In genomic region chr12:121628536-121628935, GRCh38 we compare ENCODE assay signal across 9 cellular contexts. TPM values are rescaled to one million over a fixed set of nuclear protein-coding genes. Genes with fewer than 3 reads are reported as not detected.
DNase-seq lines count a peak whose midpoint lies in the region; ATAC-seq and FAIRE-seq lines count a peak whose summit lies in the region.
"Had no signal": no experiment of that assay in that cellular context is flagged by ENCODE, and none has a peak within 500 bp of the region (broad histone marks: within the 10 kb centered on the region; RNA-seq: fewer than 3 reads in every experiment).

No MANE protein-coding gene starts in this region.

- H3K4me3 ChIP-seq in NT2/D1 (ENCODE audit: insufficient read length, low read depth) = peak overlapping the region; percentile 92
- peak overlapping the region; percentile 85 for H3K4me3 ChIP-seq in effector memory CD4-positive, alpha-beta T cell (ENCODE audit: insufficient read depth, low read depth, low read length, poor library complexity, severe bottlenecking)
- no peak overlapping the region for H3K4me3 ChIP-seq in trophoblast cell (ENCODE audit: low read depth, low read length)

- no CpG with 5 or more reads among the region's 5 CpGs for WGBS in trophoblast cell (ENCODE audit: extremely low coverage, insufficient coverage, insufficient read length)

- H3K36me3 ChIP-seq in ES-I3 (ENCODE audit: insufficient read depth, low read length) = no peaks in the 10 kb centered on the region
- H3K36me3 ChIP-seq in NT2/D1 (ENCODE audit: insufficient read depth, insufficient read length, low read length) = peaks cover 28% of the 10 kb centered on the region
- no peaks in the 10 kb centered on the region for H3K36me3 ChIP-seq in effector memory CD4-positive, alpha-beta T cell (ENCODE audit: control insufficient read depth, insufficient read depth, low read length)
- no peaks in the 10 kb centered on the region for H3K36me3 ChIP-seq in trophoblast cell (ENCODE audit: control insufficient read depth in 1 of 2, insufficient read depth in 2 of 2, low read length in 2 of 2)

- H3K79me2 ChIP-seq in trophoblast cell (ENCODE audit: control insufficient read depth, insufficient read depth, low read length, poor library complexity) = peaks cover 9% of the 10 kb centered on the region

- H3K9me3 ChIP-seq in ES-I3 (ENCODE audit: control insufficient read depth, insufficient read depth, low read length) = no peaks in the 10 kb centered on the region
- H3K9me3 ChIP-seq in NT2/D1 (ENCODE audit: insufficient read depth, low read length) = no peaks in the 10 kb centered on the region
- no peaks in the 10 kb centered on the region for H3K9me3 ChIP-seq in effector memory CD4-positive, alpha-beta T cell (ENCODE audit: control insufficient read depth, low read length)
- H3K9me3 ChIP-seq in trophoblast cell (ENCODE audit: insufficient read depth, low read depth, low read length) = no peaks in the 10 kb centered on the region

- H2AFZ ChIP-seq in trophoblast cell (ENCODE audit: insufficient read depth, low read length, poor library complexity) = no peak overlapping the region

- H4K8ac ChIP-seq in trophoblast cell (ENCODE audit: low read depth, low read length) = no peak overlapping the region

- no peak overlapping the region for H2AK5ac ChIP-seq in trophoblast cell (ENCODE audit: low read length)

- peaks cover 17% of the 10 kb centered on the region for H3K79me1 ChIP-seq in trophoblast cell (ENCODE audit: low read length)

- no peak overlapping the region for H2BK5ac ChIP-seq in trophoblast cell (ENCODE audit: low read depth, low read length, poor library complexity)

- H3K9ac ChIP-seq in ES-I3 (ENCODE audit: low read depth, low read length) (peak overlapping the region; percentile 90; the same call in 1 of the 2 replicates), NT2/D1 (ENCODE audit: insufficient read length, low read depth) (peak overlapping the region; percentile 97), trophoblast cell (ENCODE audit: low read length) (peak overlapping the region; percentile 49)

- no peak for FAIRE-seq in urothelium cell line (lab: Jason Lieb, UNC)
- FAIRE-seq: islet of Langerhans had no signal

- no peak overlapping the region for H3K18ac ChIP-seq in trophoblast cell (ENCODE audit: low read length)

- H3K23ac ChIP-seq in trophoblast cell (ENCODE audit: low read length) = no peak overlapping the region

- no peak overlapping the region for H3K14ac ChIP-seq in trophoblast cell (ENCODE audit: low read length)

- H4K12ac ChIP-seq in trophoblast cell (ENCODE audit: low read depth, low read length) = no peak overlapping the region

- no peak overlapping the region for H2BK12ac ChIP-seq in trophoblast cell (ENCODE audit: low read length)

- no peak overlapping the region for H4K91ac ChIP-seq in trophoblast cell (ENCODE audit: low read depth, low read length)

- ATAC-seq in GM18520 (IDR thresholded peaks at IDR 0.05; ENCODE audit: unreplicated experiment) (no peak), HG03196 (IDR thresholded peaks at IDR 0.05; ENCODE audit: unreplicated experiment) (no peak)

- peaks cover 38% of the 10 kb centered on the region for H3K4me1 ChIP-seq in ES-I3 (ENCODE audit: insufficient read depth, low read length)
- peaks cover 20% of the 10 kb centered on the region for H3K4me1 ChIP-seq in NT2/D1 (ENCODE audit: insufficient read depth, insufficient read length)
- H3K4me1 ChIP-seq in effector memory CD4-positive, alpha-beta T cell (ENCODE audit: control insufficient read depth, insufficient read depth, low read length, poor library complexity, severe bottlenecking) = peaks cover 55% of the 10 kb centered on the region
- H3K4me1 ChIP-seq in trophoblast cell (ENCODE audit: control insufficient read depth in 1 of 2, insufficient read depth in 2 of 2, low read length in 2 of 2) = peaks cover 26 to 36% of the 10 kb centered on the region in 2 experiments

- H3K27ac ChIP-seq in effector memory CD4-positive, alpha-beta T cell (ENCODE audit: insufficient read depth, low read length, poor library complexity, severe bottlenecking) = peak overlapping the region; percentile 97
- no peak overlapping the region for H3K27ac ChIP-seq in trophoblast cell (ENCODE audit: low read depth, low read length)

- H3K4ac ChIP-seq in trophoblast cell (ENCODE audit: low read depth, low read length) = no peak overlapping the region

- no peak overlapping the region for H2BK120ac ChIP-seq in trophoblast cell (ENCODE audit: insufficient read depth, low read length, poor library complexity)

- H3K27me3 ChIP-seq in NT2/D1 (ENCODE audit: insufficient read depth, insufficient read length) (no peaks in the 10 kb centered on the region), trophoblast cell (ENCODE audit: insufficient read depth, low read length) (no peaks in the 10 kb centered on the region)
- no peaks in the 10 kb centered on the region for H3K27me3 ChIP-seq in effector memory CD4-positive, alpha-beta T cell (replicated peaks; ENCODE audit: control insufficient read depth, insufficient read depth, low read length, poor library complexity, severe bottlenecking)

- no peak overlapping the region for H3K4me2 ChIP-seq in trophoblast cell (ENCODE audit: low read length)

- DNase-seq in NT2/D1 (ENCODE audit: low read depth, low spot score) (no peak), trophoblast cell (no peak), urothelium cell line (ENCODE audit: low spot score) (no peak), NCI-H69 (lab: John Stamatoyannopoulos, UW) (no peak)
- no peak for DNase-seq in effector memory CD4-positive, alpha-beta T cell

RNA-seq across cellular contexts. Expression of gene ORAI1, which starts 2.2 kb away (rescaled TPM):
- 17.2 and 17.7 TPM in 2 replicates for polyA plus RNA-seq in trophoblast cell (2013)

RNA-seq across cellular contexts. Expression of gene MORN3, which starts 40.9 kb away (rescaled TPM):
- 1.5 TPM in 2 replicates for polyA plus RNA-seq in trophoblast cell (2013)

RNA-seq across cellular contexts. Expression of gene KDM2B, which starts 47.7 kb away (rescaled TPM):
- polyA plus RNA-seq in trophoblast cell (2013) = 53.1 and 55.3 TPM in 2 replicates
